ENCODE assay signal across 11 cellular contexts in the genomic region with DNA sequence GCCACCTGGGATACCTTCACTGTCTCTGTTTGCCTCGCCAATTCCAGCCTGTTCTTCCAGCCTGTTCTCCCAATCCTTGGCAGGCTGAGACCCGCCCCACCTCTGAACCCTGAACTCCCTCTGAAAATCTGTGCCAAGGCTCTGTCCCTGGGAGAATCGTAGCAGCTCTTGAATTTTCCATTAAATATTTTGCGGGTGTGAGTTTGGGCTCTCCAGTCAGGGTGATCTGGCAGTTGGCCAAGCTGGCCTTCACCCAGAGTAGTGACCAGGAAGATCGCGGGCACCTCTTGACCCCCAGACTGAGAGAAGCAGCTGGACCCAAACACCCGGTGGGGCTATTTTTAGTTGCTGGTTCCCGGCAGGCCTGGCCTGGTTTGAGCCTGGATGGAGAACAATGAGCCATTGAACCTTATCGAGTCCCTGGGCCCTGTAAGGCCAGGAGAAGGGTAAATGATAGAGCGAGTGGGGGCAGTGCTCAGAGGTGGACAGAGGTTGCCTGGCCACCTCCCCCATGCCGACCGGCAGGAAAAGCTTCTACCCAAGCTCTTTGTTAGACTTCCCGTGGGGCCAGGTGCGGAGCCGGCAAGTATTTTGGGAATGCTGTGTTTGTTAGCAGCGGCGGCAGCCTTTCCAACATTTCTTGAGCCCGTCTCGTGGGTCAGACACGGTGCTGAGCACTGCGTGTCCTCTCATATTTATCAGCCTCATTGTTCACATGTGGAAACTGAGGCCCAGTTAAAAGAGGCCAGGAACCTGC.
DNase-seq lines count a peak whose midpoint lies in the region; ATAC-seq and TF ChIP-seq lines count a peak whose summit lies in the region.
"Had no signal": no experiment of that assay in that cellular context is flagged by ENCODE, and none has a peak within 500 bp of the region (broad histone marks: within the 10 kb centered on the region; RNA-seq: fewer than 3 reads in every experiment).

No MANE protein-coding gene starts in this region.

- no peaks in the 10 kb centered on the region for H3K9me3 ChIP-seq in thoracic aorta
- H3K9me3 ChIP-seq: neutrophil had no signal

- H3K27me3 ChIP-seq in thoracic aorta (replicated peaks; ENCODE audit: insufficient read depth), result no peaks in the 10 kb centered on the region
- H3K27me3 ChIP-seq: neutrophil had no signal

- ATAC-seq in thoracic aorta (ENCODE audit: insufficient number of reproducible peaks, low FRiP score, low read depth), result peak; percentile 64
- ATAC-seq in GM19452 (IDR thresholded peaks at IDR 0.05; ENCODE audit: unreplicated experiment), result no peak

- TF ChIP-seq CTCF in fibroblast of villous mesenchyme (IDR thresholded peaks at IDR 0.05; ENCODE audit: insufficient read depth, low read depth, low read length), result no peak
- no peak for TF ChIP-seq CTCF in thoracic aorta (IDR thresholded peaks at IDR 0.05)
- TF ChIP-seq CTCF in GM13976 (IDR thresholded peaks at IDR 0.05; ENCODE audit: borderline replicate concordance, control extremely low read depth, extremely low read depth, insufficient read depth, missing control alignments), result no peak

- no peaks in the 10 kb centered on the region for H3K36me3 ChIP-seq in thoracic aorta
- H3K36me3 ChIP-seq: neutrophil had no signal

- H3K4me3 ChIP-seq in fibroblast of villous mesenchyme (ENCODE audit: low read depth, low read length) (no peak overlapping the region), thoracic aorta (peak overlapping the region; percentile 13)

- in situ Hi-C loops in GM13976 (cut with MboI; ENCODE audit: low sequenced_read_pairs, unreplicated experiment), result no loop called here

- H3K4me1 ChIP-seq in thoracic aorta (ENCODE audit: control insufficient read depth in 1 of 2, low read depth in 2 of 2), result peaks cover 15 to 49% of the 10 kb centered on the region in 2 donors

- TF ChIP-seq POLR2A in erythroblast (IDR thresholded peaks at IDR 0.05; ENCODE audit: low read length), result no peak

- DNase-seq in RPMI7951 (ENCODE audit: low read depth), result peak; percentile 95
- DNase-seq in fibroblast of villous mesenchyme (ENCODE audit: low read depth), result peak; percentile 54
- peak; percentile 10 for DNase-seq in midbrain (lab: John Stamatoyannopoulos, UW)
- peak; percentile 79 for DNase-seq in thoracic aorta (ENCODE audit: low spot score)
- no peak for DNase-seq in GM13976 (ENCODE audit: low spot score)
- no peak for DNase-seq in NOMO-1 (lab: John Stamatoyannopoulos, UW; ENCODE audit: unreplicated experiment in 2 of 2)
- no peak for DNase-seq in erythroblast (lab: John Stamatoyannopoulos, UW)
- DNase-seq: KBM-7, OCI-M1 had no signal

- H3K27ac ChIP-seq in thoracic aorta, result peak overlapping the region; percentile 88
- H3K27ac ChIP-seq: neutrophil had no signal

Comparison
In these comparisons a context has a peak if more than half of its experiments do, and no peak if none do; other contexts are left out.
1. DNase-seq: peak in RPMI7951 (single experiment), fibroblast of villous mesenchyme (single experiment), midbrain (single experiment) and thoracic aorta (single experiment); none in GM13976 (single experiment), NOMO-1 (0 of 2) and erythroblast (0 of 2).